ENCODE assay signal across 7 cellular contexts in the genomic region with DNA sequence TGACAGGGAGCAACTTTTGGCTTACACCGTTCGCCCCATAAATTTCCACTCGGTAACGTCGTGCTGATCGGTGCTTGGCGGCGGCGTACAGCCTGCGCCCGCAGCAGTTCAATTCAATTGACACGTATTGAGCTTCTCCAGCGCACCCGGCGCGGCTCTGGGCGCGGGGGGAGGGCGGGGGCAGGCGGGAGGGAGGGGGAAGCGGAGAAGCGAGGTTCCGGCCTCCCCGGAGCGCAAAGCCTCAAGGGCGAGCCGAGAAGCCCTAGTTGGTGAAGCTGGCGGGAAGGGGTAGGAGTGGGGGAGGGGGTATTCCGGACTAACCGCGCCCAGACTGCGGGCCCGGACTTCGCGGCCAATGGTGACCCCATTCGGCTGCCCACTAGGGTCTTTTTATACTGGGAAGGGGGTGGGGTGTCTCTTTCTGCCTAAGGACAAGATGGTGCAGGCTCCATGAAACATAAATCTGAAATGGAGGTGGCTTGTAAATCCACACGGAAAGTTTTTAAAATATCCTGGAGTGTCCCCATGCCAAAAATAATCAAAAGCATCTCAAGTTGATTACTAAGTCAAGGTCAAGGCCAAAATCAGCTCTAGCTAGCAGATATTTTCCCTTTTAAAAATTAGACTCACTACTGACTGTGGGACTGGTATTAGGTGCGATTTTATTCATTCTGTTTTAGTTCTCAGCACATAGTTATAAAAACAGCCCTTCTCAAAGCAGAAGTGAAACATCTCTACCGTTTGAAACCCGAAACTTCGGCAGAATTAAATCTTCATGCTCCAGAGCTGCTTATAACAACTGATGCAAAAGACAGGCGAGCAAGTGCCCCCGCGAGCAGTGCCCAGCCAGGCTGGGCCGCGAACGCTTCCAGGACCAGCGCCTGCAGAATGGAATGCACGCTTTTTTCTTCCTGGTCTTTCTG. TPM values are rescaled to one million over a fixed set of nuclear protein-coding genes. Genes with fewer than 3 reads are reported as not detected.
DNase-seq lines count a peak whose midpoint lies in the region; ATAC-seq, FAIRE-seq and TF ChIP-seq lines count a peak whose summit lies in the region.

No MANE protein-coding gene starts in this region.

- H3K4me1 Mint-ChIP-seq in activated CD4-positive, alpha-beta memory T cell treated with anti-CD3 and anti-CD28 coated beads, Interleukin-2, amount 10 ng/mL, durations not matched to agents 7 days and 5 days: peaks cover 8% of the 10 kb centered on the region

- H3K27me3 Mint-ChIP-seq in activated CD4-positive, alpha-beta memory T cell treated with anti-CD3 and anti-CD28 coated beads, Interleukin-2, amount 10 ng/mL, durations not matched to agents 7 days and 5 days: no peaks in the 10 kb centered on the region

- POLR2A ChIA-PET in activated CD4-positive, alpha-beta memory T cell treated with anti-CD3 and anti-CD28 coated beads, Interleukin-2, amount 10 ng/mL, durations not matched to agents 7 days and 5 days (lab: Charles Lee): interaction anchor here (0.8 to 18.0 kb wide), 17 partner anchors 7 to 378 kb away, joined by 3 to 387 read pairs (median 9); no protein-coding TSS in a partner anchor

- intact Hi-C loops in prostate gland (cut with DNase I): loop anchor here (5.0 kb wide), 1 partner anchor 362 kb away; no protein-coding TSS in a partner anchor

- H3K9me3 ChIP-seq in prostate gland: no peaks in the 10 kb centered on the region
- no peaks in the 10 kb centered on the region for H3K9me3 ChIP-seq in small intestine (ENCODE audit: control insufficient read depth, low read depth)

- peak overlapping the region; percentile 90 for H3K27ac Mint-ChIP-seq in activated CD4-positive, alpha-beta memory T cell treated with anti-CD3 and anti-CD28 coated beads, Interleukin-2, amount 10 ng/mL, durations not matched to agents 7 days and 5 days

- H3K36me3 Mint-ChIP-seq in activated CD4-positive, alpha-beta memory T cell treated with anti-CD3 and anti-CD28 coated beads, Interleukin-2, amount 10 ng/mL, durations not matched to agents 7 days and 5 days (ENCODE audit: low read depth): peaks cover 7% of the 10 kb centered on the region

- CTCF ChIA-PET in activated CD4-positive, alpha-beta memory T cell treated with anti-CD3 and anti-CD28 coated beads, Interleukin-2, amount 10 ng/mL, durations not matched to agents 7 days and 5 days (lab: Charles Lee): interaction anchor here (0.5 to 4.2 kb wide), 3 partner anchors 11 to 85 kb away, joined by 3 to 19 read pairs (median 3); no protein-coding TSS in a partner anchor

- H3K36me3 ChIP-seq in prostate gland (no peaks in the 10 kb centered on the region), small intestine (ENCODE audit: control insufficient read depth in 2 of 2, insufficient read depth in 2 of 2, low read length in 2 of 2) (no peaks in the 10 kb centered on the region)

- H3K4me3 Mint-ChIP-seq in activated CD4-positive, alpha-beta memory T cell treated with anti-CD3 and anti-CD28 coated beads, Interleukin-2, amount 10 ng/mL, durations not matched to agents 7 days and 5 days: peak overlapping the region; percentile 81

- H3K4me1 ChIP-seq in foreskin keratinocyte (no peaks in the 10 kb centered on the region), prostate gland (replicated peaks) (no peaks in the 10 kb centered on the region), small intestine (ENCODE audit: control insufficient read depth in 2 of 2, insufficient read depth in 1 of 2, low read depth in 1 of 2, low read length in 1 of 2) (no peaks in the 10 kb centered on the region)

- peak; percentile 39 for ATAC-seq in GM18498 (IDR thresholded peaks at IDR 0.05; ENCODE audit: unreplicated experiment)
- peak; percentile 30 for ATAC-seq in HG02763 (IDR thresholded peaks at IDR 0.05; ENCODE audit: unreplicated experiment)
- peak; percentile 8 for ATAC-seq in foreskin keratinocyte

- no peak for FAIRE-seq in small intestine (lab: Jason Lieb, UNC)

- H3K27me3 ChIP-seq in foreskin keratinocyte (no peaks in the 10 kb centered on the region), prostate gland (replicated peaks; ENCODE audit: insufficient read depth) (no peaks in the 10 kb centered on the region), small intestine (ENCODE audit: control insufficient read depth in 2 of 2, insufficient read depth in 2 of 2, low read length in 2 of 2) (peaks cover 0 to 5% of the 10 kb centered on the region in 2 donors)

- H3K4me3 ChIP-seq in prostate gland: peak overlapping the region; percentile 63 to 65
- peak overlapping the region in 1 of 2 donors; percentile 84 for H3K4me3 ChIP-seq in small intestine (ENCODE audit: low read depth in 1 of 2, low read length in 2 of 2)

- 18% methylated on average over 30 of the region's 49 CpGs for WGBS in prostate gland
- WGBS in small intestine, 3 donors: 9 to 27% (median 13%) methylated on average over 39 to 49 of the region's 49 CpGs

- TF ChIP-seq POLR2A in prostate gland (IDR thresholded peaks at IDR 0.05): no peak

- no peak overlapping the region for H3K27ac ChIP-seq in foreskin keratinocyte
- H3K27ac ChIP-seq in prostate gland: peak overlapping the region; percentile 86 to 92
- H3K27ac ChIP-seq in small intestine (ENCODE audit: low read depth in 1 of 2, low read length in 1 of 2): peak overlapping the region in 1 of 2 donors; percentile 31

- H3K9me3 Mint-ChIP-seq in activated CD4-positive, alpha-beta memory T cell treated with anti-CD3 and anti-CD28 coated beads, Interleukin-2, amount 10 ng/mL, durations not matched to agents 7 days and 5 days: no peaks in the 10 kb centered on the region

- DNase-seq in NCI-H2227 treated with DMSO at 0.1 percent for 48 hours (lab: John Stamatoyannopoulos, UW) (peak; percentile 42), foreskin keratinocyte (no peak), prostate gland (ENCODE audit: low spot score) (peak; percentile 16), small intestine (no peak)
- peak; percentile 71 for DNase-seq in activated CD4-positive, alpha-beta memory T cell treated with anti-CD3 and anti-CD28 coated beads, Interleukin-2, amount 10 ng/mL, durations not matched to agents 7 days and 5 days

- no peak for TF ChIP-seq CTCF in foreskin keratinocyte (conservative IDR thresholded peaks at IDR 0.05)
- TF ChIP-seq CTCF in prostate gland (IDR thresholded peaks at IDR 0.05): no peak

RNA-seq across cellular contexts. Expression of a gene that starts 1.5 kb away (rescaled TPM):
- total RNA-seq in activated CD4-positive, alpha-beta memory T cell treated with anti-CD3 and anti-CD28 coated beads, Interleukin-2, amount 10 ng/mL, durations not matched to agents 7 days and 5 days: 10 to 100 TPM; 46.6 to 46.8 TPM
- total RNA-seq in foreskin keratinocyte (20.4 and 22.5 TPM in 2 replicates), prostate gland (10 to 100 TPM; 56.2 to 70.8 TPM)
- polyA plus RNA-seq in foreskin keratinocyte (6.7 and 6.8 TPM in 2 replicates), small intestine (10 to 100 TPM in 1 of 3 donors, 1 to 10 TPM in 2; 5.1 to 10.4 (median 6.5) TPM)

Comparison
In these comparisons a context has a peak if more than half of its experiments do, and no peak if none do; other contexts are left out.
1. DNase-seq: peak in NCI-H2227 treated with DMSO at 0.1 percent for 48 hours (single experiment), activated CD4-positive, alpha-beta memory T cell treated with anti-CD3 and anti-CD28 coated beads, Interleukin-2, amount 10 ng/mL, durations not matched to agents 7 days and 5 days (single experiment) and prostate gland (single experiment); none in foreskin keratinocyte (0 of 2) and small intestine (single experiment).
2. Peak in every context shown above with its lines, with median percentiles within 50 percentile points of each other: ATAC-seq.